ENCODE assay signal across 8 cellular contexts in the genomic region with DNA sequence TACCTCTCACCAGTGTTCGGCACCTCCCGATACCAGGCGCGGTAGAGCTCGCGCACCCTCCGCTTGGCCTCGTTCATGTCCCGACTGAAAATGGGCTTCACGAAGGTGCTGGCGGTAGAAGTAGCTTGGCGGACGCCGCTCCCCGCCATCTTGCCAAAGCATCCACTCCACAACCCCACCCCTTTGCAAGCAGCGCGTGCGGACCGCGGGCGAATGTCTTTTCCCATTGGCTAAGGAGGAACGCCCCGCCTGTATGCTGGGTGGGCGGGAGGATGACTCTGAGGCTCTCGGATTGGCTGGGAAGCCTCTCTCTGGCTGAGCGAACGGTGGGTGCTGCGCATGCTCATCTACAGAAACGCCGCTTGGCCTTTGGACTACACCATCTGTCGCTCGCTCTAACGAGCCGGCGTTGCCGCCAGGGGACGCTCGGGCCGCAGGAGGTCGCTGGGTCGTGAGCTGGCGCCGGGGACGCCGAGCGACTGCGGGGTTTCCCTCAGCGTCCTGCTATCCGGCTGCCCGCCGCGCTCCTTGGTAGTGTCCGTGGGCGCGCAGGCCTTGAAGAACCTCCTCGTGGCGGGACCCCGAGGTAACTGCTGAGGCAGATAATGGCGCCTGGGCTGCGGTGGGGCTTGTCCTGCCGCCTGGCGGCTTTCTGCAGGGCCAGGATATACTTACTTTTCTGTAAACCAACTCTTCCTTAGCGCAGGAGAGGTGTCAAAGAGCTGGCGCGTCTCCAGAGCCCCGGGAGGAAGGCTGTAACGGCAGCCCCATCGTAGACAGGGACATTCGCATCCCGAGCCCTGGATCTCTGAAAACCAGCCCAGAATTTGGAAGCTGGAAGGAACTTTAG. TPM values are rescaled to one million over a fixed set of nuclear protein-coding genes. Genes with fewer than 3 reads are reported as not detected.
DNase-seq lines count a peak whose midpoint lies in the region; ATAC-seq, FAIRE-seq and TF ChIP-seq lines count a peak whose summit lies in the region.

NDUFA6 (minus strand) TSS at position 177 of the 850 bp plus-strand sequence; CDS start at position 149, 28 bp downstream.

- peak within 1 kb of the TSS; percentile 93 for H3K4me2 ChIP-seq in smooth muscle cell

- H3K36me3 ChIP-seq in WERI-Rb-1 (peaks cover 31% of the 10 kb centered on the region), bronchial epithelial cell (ENCODE audit: control insufficient read depth, insufficient read depth, low read length) (peaks cover 3% of the 10 kb centered on the region), smooth muscle cell (ENCODE audit: low read depth) (no peaks in the 10 kb centered on the region)

- peak within 1 kb of the TSS; percentile 96 for H2AFZ ChIP-seq in smooth muscle cell (ENCODE audit: low read depth)

- peak within 1 kb of the TSS; percentile 96 for H3K9ac ChIP-seq in smooth muscle cell (ENCODE audit: low read depth)

- under 1% methylated on average over 70 of the region's 70 CpGs for WGBS in smooth muscle cell (ENCODE audit: low lambda C conversion rate)

- H3K27me3 ChIP-seq in WERI-Rb-1 (ENCODE audit: insufficient read depth, low read depth, severe bottlenecking) (no peaks in the 10 kb centered on the region), bronchial epithelial cell (ENCODE audit: control insufficient read depth, insufficient read depth, low read length) (no peaks in the 10 kb centered on the region), smooth muscle cell (ENCODE audit: low read depth) (no peaks in the 10 kb centered on the region)

- H3K4me1 ChIP-seq in smooth muscle cell (ENCODE audit: low read depth): peaks cover 11% of the 10 kb centered on the region

- in situ Hi-C loops in ACHN (cut with HindIII; ENCODE audit: low pct_ligation_motif_present, low pct_unique_long_range_greater_than_20kb, low sequenced_read_pairs): no loop called here

- peaks cover 11% of the 10 kb centered on the region for H3F3A ChIP-seq in smooth muscle cell (ENCODE audit: low read depth)

- H3K4me3 ChIP-seq in WERI-Rb-1 (ENCODE audit: low read depth, low read length) (peak within 1 kb of the TSS; percentile 87), bronchial epithelial cell (ENCODE audit: low read depth, low read length) (peak within 1 kb of the TSS; percentile 86), smooth muscle cell (peak within 1 kb of the TSS; percentile 77)

- H3K9me3 ChIP-seq in WERI-Rb-1 (ENCODE audit: severe bottlenecking) (peaks cover 3% of the 10 kb centered on the region), smooth muscle cell (replicated peaks; ENCODE audit: low read depth) (no peaks in the 10 kb centered on the region)

- DNase-seq in ACHN: peak; percentile 98
- DNase-seq in NCI-H2196 treated with DMSO at 0.1 percent for 48 hours (lab: John Stamatoyannopoulos, UW; ENCODE audit: unreplicated experiment): peak; percentile 99
- peak; percentile 99 for DNase-seq in WERI-Rb-1
- peak; percentile 97 for DNase-seq in bronchial epithelial cell (ENCODE audit: low read depth)
- DNase-seq in iPS-NIHi11 (ENCODE audit: low spot score): peak; percentile 97
- peak; percentile 91 for DNase-seq in smooth muscle cell (lab: John Stamatoyannopoulos, UW; ENCODE audit: unreplicated experiment)

- H4K20me1 ChIP-seq in smooth muscle cell (ENCODE audit: low read depth): peaks cover 17% of the 10 kb centered on the region

- peak; percentile 90 for ATAC-seq in GM18868 (IDR thresholded peaks at IDR 0.05; ENCODE audit: unreplicated experiment)
- peak; percentile 90 for ATAC-seq in HG03135 (IDR thresholded peaks at IDR 0.05; ENCODE audit: unreplicated experiment)

- H3K27ac ChIP-seq in WERI-Rb-1 (peak within 1 kb of the TSS; percentile 95), smooth muscle cell (ENCODE audit: low read depth) (peak within 1 kb of the TSS; percentile 95)

- peak; percentile 82 for FAIRE-seq in bronchial epithelial cell (lab: Jason Lieb, UNC)

- peaks cover 30% of the 10 kb centered on the region for H3K79me2 ChIP-seq in smooth muscle cell (ENCODE audit: low read depth)

- peak; percentile 95 for TF ChIP-seq CTCF in WERI-Rb-1 (IDR thresholded peaks at IDR 0.05; ENCODE audit: low read depth, low read length)
- TF ChIP-seq CTCF in bronchial epithelial cell (IDR thresholded peaks at IDR 0.05; ENCODE audit: insufficient read depth, low read length, severe bottlenecking): peak; percentile 98
- peak; percentile 76 for TF ChIP-seq CTCF in smooth muscle cell (IDR thresholded peaks at IDR 0.05; ENCODE audit: borderline replicate concordance, insufficient read depth, poor library complexity, severe bottlenecking)

RNA-seq across cellular contexts. Expression of gene NDUFA6, which starts in this region (rescaled TPM):
- total RNA-seq in bronchial epithelial cell (64.8 and 68.0 TPM in 2 replicates), smooth muscle cell (103 and 114 TPM in 2 replicates)
- 264 and 284 TPM in 2 replicates for polyA plus RNA-seq in smooth muscle cell

Comparison
In these comparisons a context has a peak if more than half of its experiments do, and no peak if none do; other contexts are left out.
1. Peak in every context shown above with its lines: DNase-seq, ATAC-seq, H3K4me3 ChIP-seq and H3K27ac ChIP-seq.